9 cellular contexts compared by ENCODE assay signal in the genomic region with DNA sequence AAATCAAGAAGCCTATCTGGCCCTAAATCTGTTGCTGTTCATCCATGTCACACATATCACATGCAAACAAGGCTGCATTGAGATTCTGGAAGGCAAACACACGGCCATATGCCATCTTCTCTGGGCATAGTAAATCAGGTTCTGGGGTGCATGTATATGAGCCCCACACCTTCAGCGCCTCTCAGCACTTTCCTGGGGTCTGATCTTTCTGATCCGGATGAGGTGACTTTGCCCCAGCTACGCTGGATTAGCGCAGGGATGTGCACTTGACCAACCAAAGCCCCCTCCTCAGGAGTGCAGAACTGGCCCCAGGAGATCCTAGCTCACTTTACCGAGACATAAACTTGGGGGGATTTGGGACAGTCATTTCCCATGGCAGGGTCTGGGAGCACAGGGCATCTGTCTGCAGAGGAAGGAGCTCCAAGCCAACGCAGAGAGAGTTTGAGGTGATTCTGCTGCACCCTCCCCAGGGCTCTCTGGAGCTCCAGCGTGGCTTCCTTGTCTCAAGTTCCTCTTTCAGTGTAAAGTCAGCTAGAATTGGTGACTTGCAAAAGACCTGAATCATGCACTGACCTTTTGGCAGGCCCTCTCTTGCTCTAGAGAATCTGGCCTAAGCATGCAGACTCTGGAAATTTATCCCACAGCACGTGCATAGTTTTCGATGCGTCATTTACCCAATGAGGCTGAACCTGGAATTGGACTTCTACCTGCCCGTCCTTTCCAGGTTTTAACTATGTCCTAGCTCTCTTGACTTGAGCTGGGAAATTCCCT.
DNase-seq lines count a peak whose midpoint lies in the region; TF ChIP-seq lines count a peak whose summit lies in the region.
"Had no signal": no experiment of that assay in that cellular context is flagged by ENCODE, and none has a peak within 500 bp of the region (broad histone marks: within the 10 kb centered on the region; RNA-seq: fewer than 3 reads in every experiment).

No MANE protein-coding gene starts in this region.

- H3F3A ChIP-seq in neural progenitor cell (ENCODE audit: low read depth) = no peaks in the 10 kb centered on the region

- no peak overlapping the region for H3K4me2 ChIP-seq in neural progenitor cell

- H3K4me1 ChIP-seq in colonic mucosa = peaks cover 39% of the 10 kb centered on the region
- peaks cover 12 to 14% of the 10 kb centered on the region in 2 donors for H3K4me1 ChIP-seq in muscle layer of duodenum (ENCODE audit: control insufficient read depth in 1 of 2, insufficient read depth in 2 of 2, low read length in 2 of 2)
- peaks cover 12% of the 10 kb centered on the region for H3K4me1 ChIP-seq in neural progenitor cell
- H3K4me1 ChIP-seq: parathyroid adenoma had no signal

- H3K9ac ChIP-seq in colonic mucosa (ENCODE audit: low read depth in 2 of 2, low read length in 2 of 2) (peak overlapping the region in 1 of 2 donors; percentile 81), neural progenitor cell (no peak overlapping the region)
- H3K9ac ChIP-seq: parathyroid adenoma had no signal

- intact Hi-C loops in colonic mucosa (cut with DNase I) = no loop called here

- H3K36me3 ChIP-seq in colonic mucosa (no peaks in the 10 kb centered on the region), muscle layer of duodenum (ENCODE audit: control insufficient read depth in 1 of 2, insufficient read depth in 2 of 2, low read length in 2 of 2) (no peaks in the 10 kb centered on the region), neural progenitor cell (no peaks in the 10 kb centered on the region)

- DNase-seq in activated naive CD4-positive, alpha-beta T cell treated with Interleukin-2 at 50 U/mL for 16 hours = no peak
- DNase-seq in NOMO-1 treated with DMSO at 0.1 percent for 48 hours (lab: John Stamatoyannopoulos, UW; ENCODE audit: unreplicated experiment) (peak; percentile 98), colonic mucosa (peak; percentile 40), NCI-H345 treated with DMSO at 0.1 percent for 48 hours (lab: John Stamatoyannopoulos, UW; ENCODE audit: unreplicated experiment) (no peak), cerebellum (ENCODE audit: low spot score) (no peak), neural progenitor cell (ENCODE audit: low spot score) (no peak)

- H3K4me3 ChIP-seq in colonic mucosa (no peak overlapping the region), muscle layer of duodenum (ENCODE audit: low read depth in 1 of 2, low read length in 2 of 2) (no peak overlapping the region), neural progenitor cell (no peak overlapping the region)

- H3K79me2 ChIP-seq in neural progenitor cell (ENCODE audit: low read depth) = no peaks in the 10 kb centered on the region
- H3K79me2 ChIP-seq: parathyroid adenoma had no signal

- no peak overlapping the region for H2AFZ ChIP-seq in neural progenitor cell (replicated peaks)
- H2AFZ ChIP-seq: parathyroid adenoma had no signal

- no peaks in the 10 kb centered on the region for H3K9me3 ChIP-seq in colonic mucosa
- H3K9me3 ChIP-seq in muscle layer of duodenum (ENCODE audit: control insufficient read depth in 1 of 2, low read length in 2 of 2) = no peaks in the 10 kb centered on the region
- no peaks in the 10 kb centered on the region for H3K9me3 ChIP-seq in neural progenitor cell (ENCODE audit: low read depth)

- no peaks in the 10 kb centered on the region for H3K9me3 Mint-ChIP-seq in activated naive CD4-positive, alpha-beta T cell treated with anti-CD3 and anti-CD28 coated beads, Interleukin-2, amount 50 U/mL, for 24 hours
- no peaks in the 10 kb centered on the region for H3K9me3 Mint-ChIP-seq in neural progenitor cell

- no peaks in the 10 kb centered on the region for H3K36me3 Mint-ChIP-seq in activated naive CD4-positive, alpha-beta T cell treated with anti-CD3 and anti-CD28 coated beads, Interleukin-2, amount 50 U/mL, for 24 hours
- no peaks in the 10 kb centered on the region for H3K36me3 Mint-ChIP-seq in neural progenitor cell

- peaks cover 92% of the 10 kb centered on the region for H3K4me1 Mint-ChIP-seq in activated naive CD4-positive, alpha-beta T cell treated with anti-CD3 and anti-CD28 coated beads, Interleukin-2, amount 50 U/mL, for 24 hours
- peaks cover 8% of the 10 kb centered on the region for H3K4me1 Mint-ChIP-seq in neural progenitor cell

- peak overlapping the region; percentile 57 for H3K4me3 Mint-ChIP-seq in activated naive CD4-positive, alpha-beta T cell treated with anti-CD3 and anti-CD28 coated beads, Interleukin-2, amount 50 U/mL, for 24 hours
- no peak overlapping the region for H3K4me3 Mint-ChIP-seq in neural progenitor cell

- TF ChIP-seq CTCF in colonic mucosa (IDR thresholded peaks at IDR 0.05) = no peak
- no peak for TF ChIP-seq CTCF in neural progenitor cell (IDR thresholded peaks at IDR 0.05)

- peak overlapping the region; percentile 72 for H3K27ac Mint-ChIP-seq in activated naive CD4-positive, alpha-beta T cell treated with anti-CD3 and anti-CD28 coated beads, Interleukin-2, amount 50 U/mL, for 24 hours
- H3K27ac Mint-ChIP-seq in neural progenitor cell = no peak overlapping the region

- no peaks in the 10 kb centered on the region for H3K27me3 Mint-ChIP-seq in activated naive CD4-positive, alpha-beta T cell treated with anti-CD3 and anti-CD28 coated beads, Interleukin-2, amount 50 U/mL, for 24 hours
- peaks cover 12% of the 10 kb centered on the region for H3K27me3 Mint-ChIP-seq in neural progenitor cell (ENCODE audit: insufficient read depth, low read depth)

- H3K27me3 ChIP-seq in colonic mucosa (no peaks in the 10 kb centered on the region), muscle layer of duodenum (ENCODE audit: low read depth, low read length) (no peaks in the 10 kb centered on the region), neural progenitor cell (no peaks in the 10 kb centered on the region)

- H3K27ac ChIP-seq in colonic mucosa (peak overlapping the region; percentile 80), muscle layer of duodenum (ENCODE audit: low read length) (peak overlapping the region; percentile 77), neural progenitor cell (no peak overlapping the region)
- H3K27ac ChIP-seq: parathyroid adenoma had no signal

- H4K20me1 ChIP-seq in neural progenitor cell (ENCODE audit: low read depth) = no peaks in the 10 kb centered on the region

Comparison
In these comparisons a context has a peak if more than half of its experiments do, and no peak if none do; other contexts are left out.
1. DNase-seq: peak in NOMO-1 treated with DMSO at 0.1 percent for 48 hours (single experiment) and colonic mucosa (single experiment); none in activated naive CD4-positive, alpha-beta T cell treated with Interleukin-2 at 50 U/mL for 16 hours (single experiment), NCI-H345 treated with DMSO at 0.1 percent for 48 hours (single experiment), cerebellum (single experiment) and neural progenitor cell (single experiment).